ENCODE assay signal across 9 cellular contexts in the genomic region with DNA sequence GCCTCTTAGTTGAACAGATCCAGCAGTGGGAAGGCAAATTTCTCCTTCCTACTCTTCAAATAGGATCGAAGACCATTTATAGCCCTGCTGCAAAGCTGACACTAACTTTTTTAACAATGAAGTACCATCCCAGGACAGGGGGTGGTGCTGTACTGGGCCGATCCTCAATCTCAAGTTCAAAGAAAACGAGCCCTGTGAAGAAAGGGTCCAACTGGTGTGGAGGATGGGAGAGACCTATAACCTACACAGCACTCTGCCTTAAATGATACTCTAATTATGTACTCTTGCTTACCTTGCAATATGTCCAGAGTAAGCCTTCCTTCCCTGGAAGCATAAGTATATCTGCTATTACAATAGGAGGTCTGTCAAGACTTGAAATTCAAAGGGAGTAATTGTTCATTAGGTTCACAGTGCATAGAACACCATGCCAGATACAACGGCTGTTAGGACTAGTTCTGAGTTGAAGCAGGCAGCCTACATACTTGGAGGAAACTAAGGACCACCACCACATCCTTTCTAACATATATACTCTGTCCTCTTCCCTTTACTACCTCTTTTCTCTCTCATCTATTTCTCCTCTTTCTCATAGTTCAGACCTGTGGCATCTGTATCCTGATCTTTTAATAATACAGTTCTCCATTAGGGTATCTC. TPM values are rescaled to one million over a fixed set of nuclear protein-coding genes. Genes with fewer than 3 reads are reported as not detected.
DNase-seq lines count a peak whose midpoint lies in the region; ATAC-seq, FAIRE-seq and TF ChIP-seq lines count a peak whose summit lies in the region.
"Had no signal": no experiment of that assay in that cellular context is flagged by ENCODE, and none has a peak within 500 bp of the region (broad histone marks: within the 10 kb centered on the region; RNA-seq: fewer than 3 reads in every experiment).

No MANE protein-coding gene starts in this region.

- CTCF ChIA-PET in activated CD8-positive, alpha-beta T cell treated with anti-CD3 and anti-CD28 coated beads for 36 hours (lab: Charles Lee): interaction anchor here (0.7 to 1.2 kb wide), 3 partner anchors 10 to 12 kb away, joined by 3 read pairs; no protein-coding TSS in a partner anchor

- H3K9me3 ChIP-seq in right cardiac atrium (ENCODE audit: control insufficient read depth, low read length): no peaks in the 10 kb centered on the region

- H3K27me3 ChIP-seq in right cardiac atrium (ENCODE audit: control insufficient read depth, insufficient read depth): no peaks in the 10 kb centered on the region

- intact Hi-C loops in activated CD8-positive, alpha-beta T cell treated with anti-CD3 and anti-CD28 coated beads for 36 hours (cut with micrococcal nuclease): no loop called here
- intact Hi-C loops in right cardiac atrium (cut with DNase I): no loop called here

- no peak overlapping the region for H3K4me3 ChIP-seq in right cardiac atrium (ENCODE audit: low read length)

- POLR2A ChIA-PET in activated CD8-positive, alpha-beta T cell treated with anti-CD3 and anti-CD28 coated beads for 36 hours (lab: Charles Lee): interaction anchor here (1.1 to 2.1 kb wide), 3 partner anchors 15 to 39 kb away, joined by 3 to 5 read pairs (median 4); partner anchors contain the start of gene HSPA9

- H3K9me3 Mint-ChIP-seq in activated CD8-positive, alpha-beta T cell treated with anti-CD3 and anti-CD28 coated beads for 36 hours: no peaks in the 10 kb centered on the region
- H3K9me3 Mint-ChIP-seq in stimulated activated memory B cell treated with anti-CD40 and anti-IgM and Interleukin-4, amounts not matched to agents 10 μg/mL and 1 μg/mL and 100 μg/mL, for 72 hours: no peaks in the 10 kb centered on the region

- DNase-seq in GM12892 (ENCODE audit: insufficient read length) (no peak), right cardiac atrium (no peak), NCI-H345 (lab: John Stamatoyannopoulos, UW) (no peak), kidney glomerular epithelial cell (lab: John Stamatoyannopoulos, UW) (no peak)
- peak; percentile 49 for DNase-seq in activated CD8-positive, alpha-beta T cell treated with anti-CD3 and anti-CD28 coated beads for 36 hours
- DNase-seq: stimulated activated CD4-positive, alpha-beta T cell treated with anti-CD3 and anti-CD28 coated beads, Interleukin-4, amount 100 ng/mL, for 1 hour had no signal

- TF ChIP-seq CTCF in 22Rv1 (IDR thresholded peaks at IDR 0.05): peak; percentile 47
- TF ChIP-seq CTCF in activated CD8-positive, alpha-beta T cell treated with anti-CD3 and anti-CD28 coated beads for 36 hours (IDR thresholded peaks at IDR 0.05): peak; percentile 48

- 58% methylated on average over 4 of the region's 4 CpGs for WGBS in right cardiac atrium

- peak; percentile 40 for TF ChIP-seq POLR2A in GM12892 (IDR thresholded peaks at IDR 0.05; ENCODE audit: low read depth, low read length)

- H3K27me3 Mint-ChIP-seq in activated CD8-positive, alpha-beta T cell treated with anti-CD3 and anti-CD28 coated beads for 36 hours: no peaks in the 10 kb centered on the region
- no peaks in the 10 kb centered on the region for H3K27me3 Mint-ChIP-seq in stimulated activated memory B cell treated with anti-CD40 and anti-IgM and Interleukin-4, amounts not matched to agents 10 μg/mL and 1 μg/mL and 100 μg/mL, for 72 hours

- peak; percentile 79 for ATAC-seq in activated CD8-positive, alpha-beta T cell treated with anti-CD3 and anti-CD28 coated beads for 36 hours
- ATAC-seq in right cardiac atrium (peak; percentile 27 to 41), GM21390 (IDR thresholded peaks at IDR 0.05; ENCODE audit: unreplicated experiment) (no peak)
- ATAC-seq in stimulated activated memory B cell treated with anti-CD40 and anti-IgM and Interleukin-4, amounts not matched to agents 10 μg/mL and 1 μg/mL and 100 μg/mL, for 72 hours: no peak

- H3K27ac Mint-ChIP-seq in activated CD8-positive, alpha-beta T cell treated with anti-CD3 and anti-CD28 coated beads for 36 hours: peak overlapping the region; percentile 62
- no peak overlapping the region for H3K27ac Mint-ChIP-seq in stimulated activated memory B cell treated with anti-CD40 and anti-IgM and Interleukin-4, amounts not matched to agents 10 μg/mL and 1 μg/mL and 100 μg/mL, for 72 hours

- no peak for FAIRE-seq in GM12892 (lab: Jason Lieb, UNC)

- H3K4me1 Mint-ChIP-seq in activated CD8-positive, alpha-beta T cell treated with anti-CD3 and anti-CD28 coated beads for 36 hours (ENCODE audit: low read depth): peaks cover 73% of the 10 kb centered on the region
- H3K4me1 Mint-ChIP-seq in stimulated activated memory B cell treated with anti-CD40 and anti-IgM and Interleukin-4, amounts not matched to agents 10 μg/mL and 1 μg/mL and 100 μg/mL, for 72 hours: peaks cover 58% of the 10 kb centered on the region

- H3K4me1 ChIP-seq in right cardiac atrium (ENCODE audit: control insufficient read depth, insufficient read depth, low read length): no peaks in the 10 kb centered on the region

- H3K4me3 Mint-ChIP-seq in activated CD8-positive, alpha-beta T cell treated with anti-CD3 and anti-CD28 coated beads for 36 hours: no peak overlapping the region
- H3K4me3 Mint-ChIP-seq in stimulated activated memory B cell treated with anti-CD40 and anti-IgM and Interleukin-4, amounts not matched to agents 10 μg/mL and 1 μg/mL and 100 μg/mL, for 72 hours: no peak overlapping the region

- no peak overlapping the region for H3K27ac ChIP-seq in 22Rv1
- no peak overlapping the region for H3K27ac ChIP-seq in right cardiac atrium (ENCODE audit: low read length)

- peaks cover 67% of the 10 kb centered on the region for H3K36me3 Mint-ChIP-seq in activated CD8-positive, alpha-beta T cell treated with anti-CD3 and anti-CD28 coated beads for 36 hours (ENCODE audit: low read depth)
- H3K36me3 Mint-ChIP-seq in stimulated activated memory B cell treated with anti-CD40 and anti-IgM and Interleukin-4, amounts not matched to agents 10 μg/mL and 1 μg/mL and 100 μg/mL, for 72 hours: peaks cover 16% of the 10 kb centered on the region

RNA-seq across cellular contexts. Expression of gene ETF1, which starts 6.2 kb away (rescaled TPM):
- 59.5 TPM for polyA plus RNA-seq in GM12892 (2012; ENCODE audit: missing spikeins)
- 100 to 1,000 TPM; 154 to 161 TPM for total RNA-seq in activated CD8-positive, alpha-beta T cell treated with anti-CD3 and anti-CD28 coated beads for 36 hours
- total RNA-seq in right cardiac atrium: 100 to 1,000 TPM in 1 of 4 donors, 10 to 100 TPM in 3; 77.6 to 114 (median 78.6) TPM
- polyA plus RNA-seq in right cardiac atrium: 35.2 TPM

RNA-seq across cellular contexts. Expression of gene HSPA9, which starts 38.4 kb away (rescaled TPM):
- 227 TPM for polyA plus RNA-seq in GM12892 (2012; ENCODE audit: missing spikeins)
- 100 to 1,000 TPM; 426 to 442 TPM for total RNA-seq in activated CD8-positive, alpha-beta T cell treated with anti-CD3 and anti-CD28 coated beads for 36 hours
- total RNA-seq in right cardiac atrium: 100 to 1,000 TPM; 198 to 242 (median 239) TPM
- 170 TPM for polyA plus RNA-seq in right cardiac atrium

Comparison
In these comparisons a context has a peak if more than half of its experiments do, and no peak if none do; other contexts are left out.
1. ATAC-seq: peak in activated CD8-positive, alpha-beta T cell treated with anti-CD3 and anti-CD28 coated beads for 36 hours (single experiment) and right cardiac atrium (2 of 2); none in stimulated activated memory B cell treated with anti-CD40 and anti-IgM and Interleukin-4, amounts not matched to agents 10 μg/mL and 1 μg/mL and 100 μg/mL, for 72 hours (single experiment) and GM21390 (single experiment).